36 cellular contexts compared by ENCODE assay signal in genomic region chr4:1675136-1675801, GRCh38. TPM values are rescaled to one million over a fixed set of nuclear protein-coding genes. Genes with fewer than 3 reads are reported as not detected.
"Had no signal": no experiment of that assay in that cellular context is flagged by ENCODE, and none has a peak within 500 bp of the region (broad histone marks: within the 10 kb centered on the region; RNA-seq: fewer than 3 reads in every experiment).

No MANE protein-coding gene starts in this region.

- H3K4me1 ChIP-seq: ascending aorta, breast epithelium, SJCRH30 had no signal

- H3K27ac Mint-ChIP-seq: activated CD8-positive, alpha-beta T cell treated with anti-CD3 and anti-CD28 coated beads for 36 hours; activated naive CD8-positive, alpha-beta T cell treated with anti-CD3 and anti-CD28 coated beads for 36 hours; activated T-cell treated with anti-CD3 and anti-CD28 coated beads, Interleukin-2, amount 50 U/mL, for 72 hours; activated T-helper 17 cell treated with anti-CD3 and anti-CD28 coated beads, Interleukin-2, amount 50 U/mL, for 72 hours had no signal

- H3K27me3 Mint-ChIP-seq: activated CD8-positive, alpha-beta T cell treated with anti-CD3 and anti-CD28 coated beads for 36 hours; activated naive CD8-positive, alpha-beta T cell treated with anti-CD3 and anti-CD28 coated beads for 36 hours; activated T-helper 17 cell treated with anti-CD3 and anti-CD28 coated beads, Interleukin-2, amount 50 U/mL, for 72 hours had no signal

- H3K9me3 ChIP-seq: ascending aorta, breast epithelium, MG63, SJCRH30 had no signal

- H3K27ac ChIP-seq: ascending aorta, breast epithelium, RWPE1, SJCRH30, SK-N-MC, WERI-Rb-1 had no signal

- ATAC-seq: activated CD8-positive, alpha-beta T cell treated with anti-CD3 and anti-CD28 coated beads for 36 hours; activated T-cell treated with anti-CD3 and anti-CD28 coated beads, Interleukin-2, amount 50 U/mL, for 72 hours; activated T-helper 17 cell treated with anti-CD3 and anti-CD28 coated beads, Interleukin-2, amount 50 U/mL, for 72 hours; PC-3 had no signal

- H3K4me3 Mint-ChIP-seq: activated CD8-positive, alpha-beta T cell treated with anti-CD3 and anti-CD28 coated beads for 36 hours; activated naive CD8-positive, alpha-beta T cell treated with anti-CD3 and anti-CD28 coated beads for 36 hours; activated T-cell treated with anti-CD3 and anti-CD28 coated beads, Interleukin-2, amount 50 U/mL, for 72 hours; activated T-helper 17 cell treated with anti-CD3 and anti-CD28 coated beads, Interleukin-2, amount 50 U/mL, for 72 hours had no signal

- H3K36me3 ChIP-seq: ascending aorta, breast epithelium, MG63, SJCRH30 had no signal

- H3K9me3 Mint-ChIP-seq: activated CD8-positive, alpha-beta T cell treated with anti-CD3 and anti-CD28 coated beads for 36 hours; activated naive CD8-positive, alpha-beta T cell treated with anti-CD3 and anti-CD28 coated beads for 36 hours; activated T-cell treated with anti-CD3 and anti-CD28 coated beads, Interleukin-2, amount 50 U/mL, for 72 hours; activated T-helper 17 cell treated with anti-CD3 and anti-CD28 coated beads, Interleukin-2, amount 50 U/mL, for 72 hours had no signal

- H3K4me1 Mint-ChIP-seq: activated naive CD8-positive, alpha-beta T cell treated with anti-CD3 and anti-CD28 coated beads for 36 hours; activated T-helper 17 cell treated with anti-CD3 and anti-CD28 coated beads, Interleukin-2, amount 50 U/mL, for 72 hours had no signal

- H3K27me3 ChIP-seq: ascending aorta, breast epithelium, MG63 had no signal

- H3K4me3 ChIP-seq: ascending aorta, breast epithelium, MG63, SJCRH30, SK-N-MC had no signal

- FAIRE-seq: RCC 7860 had no signal

- DNase-seq: activated CD4-positive, alpha-beta T cell treated with anti-CD3 and anti-CD28 coated beads for 1 hour; activated CD4-positive, alpha-beta T cell treated with anti-CD3 and anti-CD28 coated beads for 48 hours; activated CD4-positive, alpha-beta T cell treated with anti-CD3 and anti-CD28 coated beads, Interleukin-2, amount 50 U/mL, for 4 hours; activated CD4-positive, CD25-positive, alpha-beta regulatory T cell; activated CD8-positive, alpha-beta T cell treated with anti-CD3 and anti-CD28 coated beads for 36 hours; activated effector memory CD4-positive, alpha-beta T cell treated with anti-CD3 and anti-CD28 coated beads, Interleukin-2, amount 50 U/mL, for 16 hours; activated naive CD4-positive, alpha-beta T cell; activated naive CD4-positive, alpha-beta T cell treated with anti-CD3 and anti-CD28 coated beads, Interleukin-2, amount 50 U/mL, for 16 hours; activated naive CD8-positive, alpha-beta T cell treated with anti-CD3 and anti-CD28 coated beads for 36 hours; activated T-cell treated with anti-CD3 and anti-CD28 coated beads, Interleukin-2, amount 50 U/mL, for 1 hour; activated T-cell treated with anti-CD3 and anti-CD28 coated beads, Interleukin-2, amount 50 U/mL, for 72 hours; amniotic stem cell; Karpas-422; KBM-7; MG63; NCI-H1048; NCI-H1105 treated with DMSO at 0.1 percent for 48 hours; NCI-H1436; NCI-H1694; NCI-H1930; NCI-H2081 treated with DMSO at 0.1 percent for 48 hours; NCI-H510A; NCI-H526; NCI-H748 treated with DMSO at 0.1 percent for 48 hours; NK-92 treated with Interleukin-12 subunit alpha and Interleukin-12 subunit beta, amount 100 ng/mL, for 24 hours; PC-3; SHP77; SJCRH30; T1000; WERI-Rb-1 had no signal

- H3K36me3 Mint-ChIP-seq: activated naive CD8-positive, alpha-beta T cell treated with anti-CD3 and anti-CD28 coated beads for 36 hours had no signal

RNA-seq across cellular contexts. Expression of gene FAM53A, which starts 8.8 kb away (rescaled TPM):
- total RNA-seq: ascending aorta had no signal
